18 cellular contexts compared by ENCODE assay signal in genomic region chr15:72786244-72786641, GRCh38. TPM values are rescaled to one million over a fixed set of nuclear protein-coding genes. Genes with fewer than 3 reads are reported as not detected.
DNase-seq lines count a peak whose midpoint lies in the region; ATAC-seq and TF ChIP-seq lines count a peak whose summit lies in the region.
"Had no signal": no experiment of that assay in that cellular context is flagged by ENCODE, and none has a peak within 500 bp of the region (broad histone marks: within the 10 kb centered on the region; RNA-seq: fewer than 3 reads in every experiment).

No MANE protein-coding gene starts in this region.

- TF ChIP-seq POLR2A in tibial nerve (IDR thresholded peaks at IDR 0.05), result no peak

- no peaks in the 10 kb centered on the region for H3K27me3 Mint-ChIP-seq in stimulated activated naive CD8-positive, alpha-beta T cell treated with anti-CD3 and anti-CD28 coated beads, Interleukin-15, amount 100 ng/mL, for 72 hours

- no peaks in the 10 kb centered on the region for H3K9me3 ChIP-seq in tibial nerve
- H3K9me3 ChIP-seq: left ventricle myocardium inferior had no signal

- H3K27me3 ChIP-seq in layer of hippocampus (ENCODE audit: control insufficient read depth, insufficient read depth, low read length) (no peaks in the 10 kb centered on the region), tibial nerve (no peaks in the 10 kb centered on the region)

- H3K27ac ChIP-seq in angular gyrus (ENCODE audit: low read depth, low read length), result peak overlapping the region; percentile 75
- H3K27ac ChIP-seq in layer of hippocampus (ENCODE audit: low read depth, low read length), result peak overlapping the region; percentile 59
- peak overlapping the region in 3 of 4 donors; percentile 94 to 99 (median 97) for H3K27ac ChIP-seq in tibial nerve
- H3K27ac ChIP-seq: left ventricle myocardium inferior had no signal

- peaks cover 38% of the 10 kb centered on the region for H3K4me1 Mint-ChIP-seq in stimulated activated naive CD8-positive, alpha-beta T cell treated with anti-CD3 and anti-CD28 coated beads, Interleukin-15, amount 100 ng/mL, for 72 hours

- H3K36me3 ChIP-seq in tibial nerve, result no peaks in the 10 kb centered on the region
- H3K36me3 ChIP-seq: left ventricle myocardium inferior had no signal

- no peak for TF ChIP-seq CTCF in tibial nerve (IDR thresholded peaks at IDR 0.05)

- H3K9me3 Mint-ChIP-seq in stimulated activated naive CD8-positive, alpha-beta T cell treated with anti-CD3 and anti-CD28 coated beads, Interleukin-15, amount 100 ng/mL, for 72 hours, result no peaks in the 10 kb centered on the region
- H3K9me3 Mint-ChIP-seq: activated naive CD4-positive, alpha-beta T cell treated with anti-CD3 and anti-CD28 coated beads, Interleukin-2, amount 50 U/mL, for 72 hours had no signal

- 56% methylated on average over 4 of the region's 4 CpGs for WGBS in tibial nerve, 2 donors

- TF ChIP-seq EP300 in tibial nerve (IDR thresholded peaks at IDR 0.05), result no peak

- H3K4me3 Mint-ChIP-seq in stimulated activated naive CD8-positive, alpha-beta T cell treated with anti-CD3 and anti-CD28 coated beads, Interleukin-15, amount 100 ng/mL, for 72 hours, result no peak overlapping the region

- H3K4me3 ChIP-seq in tibial nerve, result no peak overlapping the region
- H3K4me3 ChIP-seq: left ventricle myocardium inferior had no signal

- peaks cover 0 to 48% (median 32%) of the 10 kb centered on the region in 4 donors for H3K4me1 ChIP-seq in tibial nerve

- no peak for ATAC-seq in stimulated activated naive CD8-positive, alpha-beta T cell treated with anti-CD3 and anti-CD28 coated beads, Interleukin-15, amount 100 ng/mL, for 72 hours
- no peak for ATAC-seq in stimulated activated naive CD8-positive, alpha-beta T cell treated with anti-CD3 and anti-CD28 coated beads, Interleukin-15, Interleukin-2, amounts not matched to agents 100 U/mL and 50 U/mL, for 24 hours
- ATAC-seq in GM18870 (IDR thresholded peaks at IDR 0.05; ENCODE audit: unreplicated experiment), result no peak
- ATAC-seq: esophagus mucosa, HCT116 had no signal

- no peak for DNase-seq in stimulated activated naive CD8-positive, alpha-beta T cell treated with anti-CD3 and anti-CD28 coated beads, Interleukin-15, amount 100 ng/mL, for 72 hours
- no peak for DNase-seq in stimulated activated naive CD8-positive, alpha-beta T cell treated with anti-CD3 and anti-CD28 coated beads, Interleukin-15, Interleukin-2, amounts not matched to agents 100 U/mL and 50 U/mL, for 24 hours
- no peak for DNase-seq in tibial nerve (ENCODE audit: low spot score in 2 of 2)
- no peak for DNase-seq in HuH-7 (ENCODE audit: low spot score)
- no peak for DNase-seq in COR-L47 (lab: John Stamatoyannopoulos, UW)
- DNase-seq: activated CD4-positive, alpha-beta T cell treated with anti-CD3 and anti-CD28 coated beads for 4 hours; left ventricle myocardium inferior; NCI-H1105 treated with DMSO at 0.1 percent for 48 hours; NCI-H2171; NCI-H748 treated with DMSO at 0.1 percent for 48 hours; SIG-M5; T1000 had no signal

- H3K27ac Mint-ChIP-seq in stimulated activated naive CD8-positive, alpha-beta T cell treated with anti-CD3 and anti-CD28 coated beads, Interleukin-15, amount 100 ng/mL, for 72 hours, result peak overlapping the region; percentile 59 to 92

RNA-seq across cellular contexts. Expression of gene ADPGK, which starts 2.7 kb away (rescaled TPM):
- total RNA-seq in tibial nerve, result 10 to 100 TPM; 49.6 to 82.2 (median 62.2) TPM
